Comparison of ENCODE assay signal across 1 cellular context in genomic region chr12:115088328-115088994, GRCh38.
A peak's percentile ranks its signal among the peaks of the same experiment; 100 is the strongest.
TF ChIP-seq lines count a peak whose summit lies in the region.

No MANE protein-coding gene starts in this region.

TF ChIP-seq in HepG2, 621 proteins besides CTCF, POLR2A, EP300 and RAD21 (continued from another document and continues in another):
- TF ChIP-seq ATF4 (CRISPR knock-in tag; IDR thresholded peaks at IDR 0.05) (peak in 1 of 2 experiments; percentile 87; a peak in 2 of 4 replicates), TERF1 (CRISPR knock-in tag; IDR thresholded peaks at IDR 0.05) (no peak), ATF1 (CRISPR knock-in tag; IDR thresholded peaks at IDR 0.05) (no peak; the same call in 1 of the 2 replicates), ZNF275 (CRISPR knock-in tag; IDR thresholded peaks at IDR 0.05; ENCODE audit: borderline replicate concordance) (no peak), ZNF558 (CRISPR knock-in tag; IDR thresholded peaks at IDR 0.05; ENCODE audit: borderline replicate concordance) (no peak), IRF9 (CRISPR knock-in tag; IDR thresholded peaks at IDR 0.05; ENCODE audit: borderline replicate concordance) (no peak), ZNF768 (CRISPR knock-in tag; IDR thresholded peaks at IDR 0.05) (no peak), GMEB2 (CRISPR knock-in tag; IDR thresholded peaks at IDR 0.05; ENCODE audit: low read depth) (no peak), FLYWCH1 (CRISPR knock-in tag; IDR thresholded peaks at IDR 0.05) (no peak), MAF1 (CRISPR knock-in tag; IDR thresholded peaks at IDR 0.05; ENCODE audit: borderline replicate concordance) (no peak), CHD2 (IDR thresholded peaks at IDR 0.05; ENCODE audit: low read depth, low read length) (no peak), CREBL2 (CRISPR knock-in tag; IDR thresholded peaks at IDR 0.05; ENCODE audit: borderline replicate concordance) (no peak), RERE (CRISPR knock-in tag; IDR thresholded peaks at IDR 0.05; ENCODE audit: low read depth) (peak; percentile 41; the same call in 1 of the 2 replicates), MYC (CRISPR knock-in tag; IDR thresholded peaks at IDR 0.05; ENCODE audit: borderline replicate concordance) (no peak), HOXA3 (CRISPR knock-in tag; IDR thresholded peaks at IDR 0.05) (no peak; the same call in 1 of the 2 replicates), ZNF775 (CRISPR knock-in tag; IDR thresholded peaks at IDR 0.05; ENCODE audit: borderline replicate concordance) (no peak), GPN1 (CRISPR knock-in tag; IDR thresholded peaks at IDR 0.05; ENCODE audit: borderline replicate concordance) (no peak), CEBPZ (IDR thresholded peaks at IDR 0.05; ENCODE audit: low read length) (no peak), CCAR2 (optimal IDR thresholded peaks at IDR 0.05; ENCODE audit: low read depth, low read length) (no peak), FOXO1 (CRISPR knock-in tag; IDR thresholded peaks at IDR 0.05) (peak; percentile 24; the same call in 1 of the 2 replicates), SMARCE1 (IDR thresholded peaks at IDR 0.05; ENCODE audit: borderline replicate concordance) (no peak), KLF16 (CRISPR knock-in tag; IDR thresholded peaks at IDR 0.05) (no peak; a peak in 1 of 4 replicates), YY1 (IDR thresholded peaks at IDR 0.05; ENCODE audit: insufficient read depth, insufficient replicate concordance, low read depth, low read length) (no peak), HOXA9 (CRISPR knock-in tag; IDR thresholded peaks at IDR 0.05; ENCODE audit: borderline replicate concordance) (no peak), ZNF737 (CRISPR knock-in tag; IDR thresholded peaks at IDR 0.05; ENCODE audit: borderline replicate concordance) (no peak), BRCA1 (CRISPR knock-in tag; IDR thresholded peaks at IDR 0.05) (no peak), CENPT (CRISPR knock-in tag; IDR thresholded peaks at IDR 0.05; ENCODE audit: low read depth) (no peak), PBX3 (CRISPR knock-in tag; IDR thresholded peaks at IDR 0.05; ENCODE audit: borderline replicate concordance) (no peak), CEBPB (IDR thresholded peaks at IDR 0.05; ENCODE audit: borderline replicate concordance, low read depth, low read length) (peak; percentile 64; the same call in 1 of the 2 replicates), ZNF891 (CRISPR knock-in tag; IDR thresholded peaks at IDR 0.05) (no peak), ZNF33A (CRISPR knock-in tag; IDR thresholded peaks at IDR 0.05; ENCODE audit: borderline replicate concordance) (0 out of 2 replicates have a peak, but pooled peaks have one; percentile 17), AHDC1 (CRISPR knock-in tag; IDR thresholded peaks at IDR 0.05; ENCODE audit: borderline replicate concordance) (no peak), KMT2B (CRISPR knock-in tag; IDR thresholded peaks at IDR 0.05) (no peak), HDAC1 (CRISPR knock-in tag; IDR thresholded peaks at IDR 0.05) (no peak)
